Comparison of ENCODE assay signal across 1 cellular context in the genomic region with DNA sequence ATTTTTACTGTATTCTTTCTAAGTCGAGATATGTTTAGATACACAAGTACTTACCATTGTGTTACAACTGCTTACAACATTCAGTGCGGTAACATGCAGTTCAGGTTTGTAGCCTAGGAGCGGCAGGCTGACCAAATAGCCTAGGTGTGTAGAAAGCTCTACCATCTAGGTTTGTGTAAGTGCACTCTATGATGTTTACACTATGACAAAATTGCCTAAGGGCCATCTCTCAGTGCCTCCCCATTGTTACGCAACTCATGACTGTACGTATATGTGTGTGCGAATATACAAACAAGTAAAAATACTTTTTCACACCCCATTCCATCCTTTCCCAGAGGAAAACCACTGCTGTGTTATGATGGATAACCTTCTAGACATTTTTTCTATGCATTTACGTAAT.
A peak's percentile ranks its signal among the peaks of the same experiment; 100 is the strongest.
TF ChIP-seq lines count a peak whose summit lies in the region.

No MANE protein-coding gene starts in this region.

TF ChIP-seq in A549, 52 proteins besides CTCF, POLR2A, EP300 and RAD21 (continued from another document):
- TF ChIP-seq RARB (CRISPR knock-in tag; IDR thresholded peaks at IDR 0.05) (no peak), GATA3 (IDR thresholded peaks at IDR 0.05; ENCODE audit: borderline replicate concordance) (no peak), CEBPB (IDR thresholded peaks at IDR 0.05) (peak; percentile 93 to 98), HOXB5 (CRISPR knock-in tag; IDR thresholded peaks at IDR 0.05) (no peak), NR3C1 (IDR thresholded peaks at IDR 0.05) (no peak), JUN (IDR thresholded peaks at IDR 0.05) (0 out of 5 replicates have a peak, but pooled peaks of 1 of the 2 experiments have one; percentile 24), EHMT2 (IDR thresholded peaks at IDR 0.05; ENCODE audit: low read depth) (no peak)
